Comparison of ENCODE assay signal across 23 cellular contexts in the genomic region with DNA sequence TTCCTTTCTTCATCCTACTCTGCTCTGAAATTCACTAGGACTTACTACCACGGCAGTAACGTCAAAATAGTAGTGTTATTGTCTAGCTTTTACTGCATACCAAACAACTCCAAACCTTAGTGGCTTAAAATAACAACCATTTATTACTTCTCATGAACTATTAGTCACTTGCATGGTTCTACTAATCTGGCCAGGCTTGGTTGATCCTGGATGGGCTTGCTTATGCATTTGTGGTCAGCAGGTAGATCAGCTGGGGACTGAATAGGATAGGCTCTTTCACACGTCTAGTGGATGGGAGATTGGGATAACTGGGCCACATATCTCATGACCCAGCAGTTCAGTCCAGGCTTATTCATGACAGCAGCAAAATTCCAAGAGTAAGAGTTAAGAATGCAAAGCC. TPM values are rescaled to one million over a fixed set of nuclear protein-coding genes. Genes with fewer than 3 reads are reported as not detected.
"Had no signal": no experiment of that assay in that cellular context is flagged by ENCODE, and none has a peak within 500 bp of the region (broad histone marks: within the 10 kb centered on the region; RNA-seq: fewer than 3 reads in every experiment).

No MANE protein-coding gene starts in this region.

- ATAC-seq: K562, T-cell had no signal

- H3K4me3 ChIP-seq: K562 had no signal

- DNase-seq: Kasumi-1, MM.1S, NCI-H1092 treated with DMSO at 0.1 percent for 48 hours, NCI-H1436, NCI-H187, NCI-H2029, NCI-H2081 treated with DMSO at 0.1 percent for 48 hours, NCI-H2171, NCI-H226, NCI-H446, NCI-H510A, NCI-H524 treated with DMSO at 0.1 percent for 48 hours, NCI-H69, NCI-H774, Right ventricle myocardium superior, RPMI8226, SIG-M5, SK-N-SH, SW 1271, T-cell had no signal

RNA-seq across cellular contexts. Expression of a gene that starts 9.4 kb away (rescaled TPM):
- total RNA-seq: K562, M059J, Right ventricle myocardium superior, SK-MEL-5, T-cell had no signal
